In genomic region chr3:69082805-69083204, GRCh38 we compare ENCODE assay signal across 8 cellular contexts.
A peak's percentile ranks its signal among the peaks of the same experiment; 100 is the strongest.
DNase-seq lines count a peak whose midpoint lies in the region; ATAC-seq lines count a peak whose summit lies in the region.

No MANE protein-coding gene starts in this region.

- DNase-seq in NCI-H82 treated with DMSO at 0.1 percent for 48 hours (lab: John Stamatoyannopoulos, UW; ENCODE audit: unreplicated experiment), result peak; percentile 85
- DNase-seq in activated T-cell treated with anti-CD3 and anti-CD28 coated beads for 24 hours (ENCODE audit: low read depth), result peak; percentile 75
- DNase-seq in germinal center (ENCODE audit: low spot score), result peak; percentile 48
- peak; percentile 52 to 77 for DNase-seq in stimulated activated CD4-positive, alpha-beta T cell treated with anti-CD3 and anti-CD28 coated beads, Interleukin-4, amount 100 ng/mL, for 4 hours
- DNase-seq in putamen (ENCODE audit: low spot score), result no peak
- no peak for DNase-seq in HuH-7 (ENCODE audit: low spot score)

- ATAC-seq in GM18502 (IDR thresholded peaks at IDR 0.05; ENCODE audit: poor library complexity, unreplicated experiment) (peak; percentile 61), HG02610 (IDR thresholded peaks at IDR 0.05; ENCODE audit: unreplicated experiment) (peak; percentile 70)

Comparison
In these comparisons a context has a peak if more than half of its experiments do, and no peak if none do; other contexts are left out.
1. DNase-seq: peak in NCI-H82 treated with DMSO at 0.1 percent for 48 hours (single experiment), activated T-cell treated with anti-CD3 and anti-CD28 coated beads for 24 hours (single experiment), germinal center (single experiment) and stimulated activated CD4-positive, alpha-beta T cell treated with anti-CD3 and anti-CD28 coated beads, Interleukin-4, amount 100 ng/mL, for 4 hours (2 of 2); none in putamen (single experiment) and HuH-7 (single experiment).